In genomic region chr10:69334258-69335062, GRCh38 we compare ENCODE assay signal across 1 cellular context.
TF ChIP-seq lines count a peak whose summit lies in the region.

No MANE protein-coding gene starts in this region.

TF ChIP-seq in IMR-90, 13 proteins besides CTCF, POLR2A, EP300 and RAD21 (continued from another document):
- TF ChIP-seq, protein P1, sequence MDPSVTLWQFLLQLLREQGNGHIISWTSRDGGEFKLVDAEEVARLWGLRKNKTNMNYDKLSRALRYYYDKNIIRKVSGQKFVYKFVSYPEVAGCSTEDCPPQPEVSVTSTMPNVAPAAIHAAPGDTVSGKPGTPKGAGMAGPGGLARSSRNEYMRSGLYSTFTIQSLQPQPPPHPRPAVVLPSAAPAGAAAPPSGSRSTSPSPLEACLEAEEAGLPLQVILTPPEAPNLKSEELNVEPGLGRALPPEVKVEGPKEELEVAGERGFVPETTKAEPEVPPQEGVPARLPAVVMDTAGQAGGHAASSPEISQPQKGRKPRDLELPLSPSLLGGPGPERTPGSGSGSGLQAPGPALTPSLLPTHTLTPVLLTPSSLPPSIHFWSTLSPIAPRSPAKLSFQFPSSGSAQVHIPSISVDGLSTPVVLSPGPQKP (IDR thresholded peaks at IDR 0.05; ENCODE audit: borderline replicate concordance, low read depth, low read length): no peak
- no peak for TF ChIP-seq CEBPB (IDR thresholded peaks at IDR 0.05; ENCODE audit: low read depth, low read length)
